Comparison of ENCODE assay signal across 1 cellular context in the genomic region with DNA sequence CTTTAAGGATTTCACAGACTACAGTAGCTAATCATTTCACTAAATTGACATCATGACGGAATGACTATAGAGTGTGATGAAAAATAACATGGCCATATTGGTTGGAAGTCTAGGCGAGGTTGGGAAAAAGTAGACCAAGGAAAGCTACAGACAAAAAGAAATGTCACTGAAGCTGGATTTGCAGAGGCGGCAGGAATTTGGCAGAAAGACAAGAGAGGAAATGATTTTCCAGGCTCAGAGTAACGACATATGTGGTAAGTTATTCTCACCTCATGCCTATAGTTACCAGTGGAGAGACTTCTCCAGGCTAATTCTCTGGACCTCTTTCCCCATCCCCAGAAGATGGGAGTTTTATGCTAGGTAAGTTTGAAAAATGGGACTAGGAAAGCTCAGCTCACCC.
TF ChIP-seq lines count a peak whose summit lies in the region.

No MANE protein-coding gene starts in this region.

TF ChIP-seq in HepG2, 621 proteins besides CTCF, POLR2A, EP300 and RAD21 (continued from another document):
- TF ChIP-seq ARNTL (CRISPR knock-in tag; IDR thresholded peaks at IDR 0.05) (no peak), TMF1 (CRISPR knock-in tag; IDR thresholded peaks at IDR 0.05; ENCODE audit: low read depth) (no peak), ZFP1 (CRISPR knock-in tag; IDR thresholded peaks at IDR 0.05) (no peak), ZNF138 (CRISPR knock-in tag; IDR thresholded peaks at IDR 0.05; ENCODE audit: low read depth) (no peak), MAFG (CRISPR knock-in tag; IDR thresholded peaks at IDR 0.05) (no peak), MXD3 (CRISPR knock-in tag; IDR thresholded peaks at IDR 0.05) (no peak), E2F1 (CRISPR knock-in tag; IDR thresholded peaks at IDR 0.05) (no peak)
